8 cellular contexts compared by ENCODE assay signal in the genomic region with DNA sequence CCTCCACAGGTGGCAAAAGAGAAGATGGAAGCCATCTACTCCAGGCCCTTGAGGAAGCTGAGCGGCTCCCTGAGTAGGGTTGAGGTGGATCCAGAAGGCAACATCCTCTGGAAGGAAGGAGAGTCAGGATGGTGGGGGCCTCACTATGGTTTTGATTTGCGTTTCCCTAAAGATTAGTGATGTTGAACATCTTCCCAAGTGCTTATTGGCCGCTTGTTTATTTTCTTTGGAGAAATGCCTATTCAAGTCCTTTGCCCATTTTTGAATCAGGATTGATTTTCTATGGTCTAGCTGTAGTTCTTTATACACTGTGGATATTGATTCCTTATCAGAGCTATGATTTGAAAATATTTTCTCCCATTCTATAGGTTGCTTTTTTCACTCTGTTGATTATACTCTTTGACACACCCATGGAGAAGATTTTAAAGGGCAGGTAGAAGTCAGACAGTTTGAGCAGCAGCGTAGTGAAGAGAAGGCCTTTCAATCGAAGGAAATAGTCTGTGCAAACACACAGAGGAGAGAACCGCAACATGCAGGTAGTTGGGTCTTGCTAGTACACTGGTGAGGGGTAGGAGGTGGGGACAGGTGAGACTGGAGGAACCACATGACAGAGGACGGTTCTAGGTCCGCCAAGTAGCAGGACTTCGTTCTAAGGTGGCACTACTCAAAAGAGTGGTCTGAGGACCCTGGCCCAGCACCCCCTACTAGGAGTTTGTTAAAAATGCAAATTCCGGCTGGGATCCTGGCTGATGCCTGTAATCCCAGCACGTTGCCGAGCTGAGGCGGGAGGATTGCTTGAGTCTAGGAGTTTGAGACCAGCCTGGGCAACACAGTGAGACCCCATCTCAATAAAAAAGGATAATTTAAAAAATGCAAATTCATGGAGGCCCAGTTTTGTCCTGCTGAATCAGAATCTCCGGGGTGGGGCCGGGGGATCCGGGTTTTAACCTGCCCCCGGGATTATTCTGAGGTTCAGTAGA. TPM values are rescaled to one million over a fixed set of nuclear protein-coding genes. Genes with fewer than 3 reads are reported as not detected.
DNase-seq lines count a peak whose midpoint lies in the region; ATAC-seq lines count a peak whose summit lies in the region.

No MANE protein-coding gene starts in this region.

- no peak for ATAC-seq in activated CD4-positive, alpha-beta T cell treated with anti-CD3 and anti-CD28 coated beads for 36 hours

- POLR2A ChIA-PET in activated CD4-positive, alpha-beta T cell treated with anti-CD3 and anti-CD28 coated beads for 36 hours (lab: Charles Lee), result no interaction called here

- H3K4me3 Mint-ChIP-seq in activated CD4-positive, alpha-beta T cell treated with anti-CD3 and anti-CD28 coated beads for 36 hours, result peak overlapping the region; percentile 85
- peak overlapping the region; percentile 94 for H3K4me3 Mint-ChIP-seq in activated naive CD8-positive, alpha-beta T cell treated with anti-CD3 and anti-CD28 coated beads for 36 hours

- CTCF ChIA-PET in activated CD4-positive, alpha-beta T cell treated with anti-CD3 and anti-CD28 coated beads for 36 hours (lab: Charles Lee), result interaction anchor here (0.6 to 1.4 kb wide), 8 partner anchors 20 to 302 kb away, joined by 3 to 6 read pairs (median 3); no protein-coding TSS in a partner anchor

- H3K27ac Mint-ChIP-seq in activated CD4-positive, alpha-beta T cell treated with anti-CD3 and anti-CD28 coated beads for 36 hours, result peak overlapping the region; percentile 95
- H3K27ac Mint-ChIP-seq in activated naive CD8-positive, alpha-beta T cell treated with anti-CD3 and anti-CD28 coated beads for 36 hours, result peak overlapping the region; percentile 96

- peak overlapping the region; percentile 76 for H3K27ac ChIP-seq in temporal lobe (ENCODE audit: low read depth, low read length)

- H3K9me3 Mint-ChIP-seq in activated CD4-positive, alpha-beta T cell treated with anti-CD3 and anti-CD28 coated beads for 36 hours (ENCODE audit: low read depth), result no peaks in the 10 kb centered on the region
- H3K9me3 Mint-ChIP-seq in activated naive CD8-positive, alpha-beta T cell treated with anti-CD3 and anti-CD28 coated beads for 36 hours, result no peaks in the 10 kb centered on the region

- peaks cover 4% of the 10 kb centered on the region for H3K36me3 Mint-ChIP-seq in activated CD4-positive, alpha-beta T cell treated with anti-CD3 and anti-CD28 coated beads for 36 hours (ENCODE audit: low read depth)
- peaks cover 11% of the 10 kb centered on the region for H3K36me3 Mint-ChIP-seq in activated naive CD8-positive, alpha-beta T cell treated with anti-CD3 and anti-CD28 coated beads for 36 hours

- H3K27me3 Mint-ChIP-seq in activated CD4-positive, alpha-beta T cell treated with anti-CD3 and anti-CD28 coated beads for 36 hours, result no peaks in the 10 kb centered on the region
- no peaks in the 10 kb centered on the region for H3K27me3 Mint-ChIP-seq in activated naive CD8-positive, alpha-beta T cell treated with anti-CD3 and anti-CD28 coated beads for 36 hours

- intact Hi-C loops in activated CD4-positive, alpha-beta T cell treated with anti-CD3 and anti-CD28 coated beads for 36 hours (cut with DNase I, micrococcal nuclease), result loop anchor here (1.0 to 10.0 kb wide), 14 partner anchors 20 to 540 kb away; a partner anchor contains a TSS

- peaks cover 30% of the 10 kb centered on the region for H3K4me1 Mint-ChIP-seq in activated CD4-positive, alpha-beta T cell treated with anti-CD3 and anti-CD28 coated beads for 36 hours
- peaks cover 22% of the 10 kb centered on the region for H3K4me1 Mint-ChIP-seq in activated naive CD8-positive, alpha-beta T cell treated with anti-CD3 and anti-CD28 coated beads for 36 hours

- DNase-seq in activated CD4-positive, alpha-beta T cell treated with anti-CD3 and anti-CD28 coated beads for 36 hours, result no peak
- no peak for DNase-seq in activated CD4-positive, alpha-beta T cell treated with anti-CD3 and anti-CD28 coated beads for 4 hours
- DNase-seq in activated naive CD8-positive, alpha-beta T cell treated with anti-CD3 and anti-CD28 coated beads for 36 hours, result no peak
- peak; percentile 57 for DNase-seq in islet precursor cell
- DNase-seq in hippocampal formation (lab: John Stamatoyannopoulos, UW), result no peak
- DNase-seq in NCI-H774 (lab: John Stamatoyannopoulos, UW), result no peak
- no peak for DNase-seq in superior temporal gyrus (ENCODE audit: extremely low spot score)

RNA-seq across cellular contexts. Expression of a gene that starts 58.9 kb away (rescaled TPM):
- total RNA-seq in activated CD4-positive, alpha-beta T cell treated with anti-CD3 and anti-CD28 coated beads for 36 hours, result 100 to 1,000 TPM; 145 to 190 TPM
- 100 to 1,000 TPM; 113 to 126 TPM for total RNA-seq in activated naive CD8-positive, alpha-beta T cell treated with anti-CD3 and anti-CD28 coated beads for 36 hours
- 224 TPM for total RNA-seq in temporal lobe
